In genomic region chr6:8953310-8953709, GRCh38 we compare ENCODE assay signal across 2 cellular contexts.
TF ChIP-seq lines count a peak whose summit lies in the region.

No MANE protein-coding gene starts in this region.

TF ChIP-seq in GM23338, 12 proteins besides CTCF, POLR2A, EP300 and RAD21 (continued from another document):
- TF ChIP-seq ZNF462 (CRISPR knock-in tag; IDR thresholded peaks at IDR 0.05) = no peak

TF ChIP-seq in HCT116, 20 proteins besides CTCF, POLR2A, EP300 and RAD21 (continued from another document):
- TF ChIP-seq MAX (IDR thresholded peaks at IDR 0.05) (no peak), EGR1 (IDR thresholded peaks at IDR 0.05; ENCODE audit: low read depth) (no peak), JUND (IDR thresholded peaks at IDR 0.05) (no peak), ZBTB33 (IDR thresholded peaks at IDR 0.05; ENCODE audit: extremely low read depth, insufficient replicate concordance, low read length) (no peak)
